Comparison of ENCODE assay signal across 11 cellular contexts in genomic region chr2:187475499-187476248, GRCh38. TPM values are rescaled to one million over a fixed set of nuclear protein-coding genes. Genes with fewer than 3 reads are reported as not detected.
DNase-seq lines count a peak whose midpoint lies in the region; ATAC-seq, FAIRE-seq and TF ChIP-seq lines count a peak whose summit lies in the region.
"Had no signal": no experiment of that assay in that cellular context is flagged by ENCODE, and none has a peak within 500 bp of the region (broad histone marks: within the 10 kb centered on the region; RNA-seq: fewer than 3 reads in every experiment).

No MANE protein-coding gene starts in this region.

- H4K20me1 ChIP-seq in astrocyte (ENCODE audit: insufficient read depth, low read length) = no peaks in the 10 kb centered on the region

- no peak overlapping the region for H3K27ac Mint-ChIP-seq in astrocyte (ENCODE audit: unreplicated experiment)

- H3K79me2 ChIP-seq in astrocyte (ENCODE audit: insufficient read depth, low read length) = no peaks in the 10 kb centered on the region

- no peaks in the 10 kb centered on the region for H3K27me3 ChIP-seq in astrocyte (ENCODE audit: insufficient read depth, low read length)
- H3K27me3 ChIP-seq in right atrium auricular region = no peaks in the 10 kb centered on the region

- no peaks in the 10 kb centered on the region for H3K36me3 Mint-ChIP-seq in astrocyte (ENCODE audit: low read depth, unreplicated experiment)

- H3K9me3 Mint-ChIP-seq in astrocyte (ENCODE audit: unreplicated experiment) = no peaks in the 10 kb centered on the region

- no peak overlapping the region for H3K9ac ChIP-seq in astrocyte (ENCODE audit: low read length)

- H3K27ac ChIP-seq in astrocyte (ENCODE audit: low read depth, low read length) = no peak overlapping the region
- no peak overlapping the region for H3K27ac ChIP-seq in right atrium auricular region
- H3K27ac ChIP-seq: SK-N-MC had no signal

- H3K4me3 ChIP-seq in astrocyte (ENCODE audit: insufficient read depth, low read depth, low read length) (no peak overlapping the region), right atrium auricular region (no peak overlapping the region)
- H3K4me3 ChIP-seq: SK-N-MC had no signal

- ATAC-seq in GM18502 (IDR thresholded peaks at IDR 0.05; ENCODE audit: poor library complexity, unreplicated experiment) (peak; percentile 95), GM21576 (IDR thresholded peaks at IDR 0.05; ENCODE audit: unreplicated experiment) (peak; percentile 81), HG03460 (IDR thresholded peaks at IDR 0.05; ENCODE audit: unreplicated experiment) (peak; percentile 85)

- no peaks in the 10 kb centered on the region for H3K27me3 Mint-ChIP-seq in astrocyte (ENCODE audit: low read depth, unreplicated experiment)

- no peak overlapping the region for H2AFZ ChIP-seq in astrocyte (ENCODE audit: low read depth, low read length)

- H3K4me1 Mint-ChIP-seq in astrocyte (ENCODE audit: low read depth, unreplicated experiment) = peaks cover 4% of the 10 kb centered on the region

- DNase-seq in astrocyte (ENCODE audit: low read depth) (peak; percentile 59), OCI-M2 (lab: John Stamatoyannopoulos, UW; ENCODE audit: unreplicated experiment) (no peak), HuH-7 (ENCODE audit: low spot score) (no peak), DMS 273 (lab: John Stamatoyannopoulos, UW; ENCODE audit: unreplicated experiment) (no peak), right atrium auricular region (ENCODE audit: low spot score) (no peak)
- DNase-seq: NCI-H1930; stimulated activated CD4-positive, alpha-beta T cell treated with anti-CD3 and anti-CD28 coated beads, Interleukin-12 subunit alpha, Interleukin-12 subunit beta, amount 100 ng/mL, for 4 hours had no signal

- TF ChIP-seq CTCF in astrocyte (IDR thresholded peaks at IDR 0.05; ENCODE audit: insufficient read depth, low read depth, low read length) = no peak
- no peak for TF ChIP-seq CTCF in right atrium auricular region (IDR thresholded peaks at IDR 0.05)

- no peaks in the 10 kb centered on the region for H3K9me3 ChIP-seq in astrocyte (ENCODE audit: insufficient read depth, low read depth, low read length)
- H3K9me3 ChIP-seq in right atrium auricular region = no peaks in the 10 kb centered on the region

- no peak overlapping the region for H3K4me3 Mint-ChIP-seq in astrocyte (ENCODE audit: unreplicated experiment)

- H3K4me2 ChIP-seq in astrocyte (ENCODE audit: low read length) = no peak overlapping the region

- H3K4me1 ChIP-seq in astrocyte (ENCODE audit: insufficient read depth, low read length) (no peaks in the 10 kb centered on the region), right atrium auricular region (peaks cover 0 to 6% of the 10 kb centered on the region in 2 donors)

- H3K36me3 ChIP-seq in astrocyte (ENCODE audit: insufficient read depth, low read length) (peaks cover 17% of the 10 kb centered on the region), right atrium auricular region (no peaks in the 10 kb centered on the region)

- no peak for FAIRE-seq in astrocyte (lab: Jason Lieb, UNC)

RNA-seq across cellular contexts. Expression of gene CALCRL, which starts 27.6 kb away (rescaled TPM):
- total RNA-seq in astrocyte = 4.3 and 6.5 TPM in 2 replicates
- total RNA-seq in right atrium auricular region = 10 to 100 TPM; 30.6 to 44.3 TPM
